Comparison of ENCODE assay signal across 26 cellular contexts in genomic region chr20:8242827-8243764, GRCh38.
DNase-seq lines count a peak whose midpoint lies in the region; ATAC-seq and TF ChIP-seq lines count a peak whose summit lies in the region.
"Had no signal": no experiment of that assay in that cellular context is flagged by ENCODE, and none has a peak within 500 bp of the region (broad histone marks: within the 10 kb centered on the region; RNA-seq: fewer than 3 reads in every experiment).

No MANE protein-coding gene starts in this region.

- H3K9ac ChIP-seq in adipocyte (ENCODE audit: low read length) (no peak overlapping the region), endodermal cell (ENCODE audit: extremely low read depth, low read length, poor library complexity, severe bottlenecking) (no peak overlapping the region)

- no peaks in the 10 kb centered on the region for H3K36me3 ChIP-seq in adipocyte (ENCODE audit: control insufficient read depth, insufficient read depth, low read length, severe bottlenecking)
- H3K36me3 ChIP-seq in psoas muscle (ENCODE audit: insufficient read depth in 1 of 2, low read depth in 1 of 2) = no peaks in the 10 kb centered on the region
- H3K36me3 ChIP-seq in endodermal cell (ENCODE audit: control insufficient read depth, insufficient read depth, low read length) = no peaks in the 10 kb centered on the region
- H3K36me3 ChIP-seq: ovary, SJSA1, tibial artery had no signal

- TF ChIP-seq CTCF in psoas muscle (IDR thresholded peaks at IDR 0.05) (no peak), endodermal cell (conservative IDR thresholded peaks at IDR 0.05) (no peak)

- no peaks in the 10 kb centered on the region for H3K9me3 Mint-ChIP-seq in endodermal cell
- H3K9me3 Mint-ChIP-seq: activated B cell treated with CpG ODN at 0.5 μM for 24 hours; activated CD4-positive, alpha-beta memory T cell treated with anti-CD3 and anti-CD28 coated beads, Interleukin-2, amount 10 ng/mL, durations not matched to agents 7 days and 5 days; CD4-positive, alpha-beta T cell; central memory CD8-positive, alpha-beta T cell; mesothelial cell of epicardium; natural killer cell had no signal

- H3K4me3 ChIP-seq in adipocyte (ENCODE audit: low read length) (no peak overlapping the region), psoas muscle (peak overlapping the region; percentile 41), endodermal cell (ENCODE audit: low read length) (no peak overlapping the region)
- H3K4me3 ChIP-seq: ovary, PC-9, SJSA1, tibial artery had no signal

- peak overlapping the region; percentile 67 for H3K27ac ChIP-seq in psoas muscle
- H3K27ac ChIP-seq in endodermal cell (ENCODE audit: low read depth, low read length) = no peak overlapping the region
- H3K27ac ChIP-seq: ovary, PC-9, SJSA1, tibial artery had no signal

- no peaks in the 10 kb centered on the region for H3K27me3 Mint-ChIP-seq in endodermal cell (ENCODE audit: insufficient read depth)
- H3K27me3 Mint-ChIP-seq: activated B cell treated with CpG ODN at 0.5 μM for 24 hours; activated CD4-positive, alpha-beta memory T cell treated with anti-CD3 and anti-CD28 coated beads, Interleukin-2, amount 10 ng/mL, durations not matched to agents 7 days and 5 days; CD4-positive, alpha-beta T cell; central memory CD8-positive, alpha-beta T cell had no signal

- 18 to 33% (median 25%) methylated on average over 7 of the region's 7 CpGs for WGBS in psoas muscle, 3 donors
- 92 to 93% methylated on average over 4 to 7 of the region's 7 CpGs for WGBS in endodermal cell (ENCODE audit: insufficient coverage in 1 of 2, insufficient read length in 1 of 2), 2 experiments

- in situ Hi-C loops in G401 (cut with HindIII; ENCODE audit: low sequenced_read_pairs) = no loop called here

- no peak overlapping the region for H3K27ac Mint-ChIP-seq in endodermal cell
- H3K27ac Mint-ChIP-seq: activated B cell treated with CpG ODN at 0.5 μM for 24 hours; activated CD4-positive, alpha-beta memory T cell treated with anti-CD3 and anti-CD28 coated beads, Interleukin-2, amount 10 ng/mL, durations not matched to agents 7 days and 5 days; CD4-positive, alpha-beta T cell; mesothelial cell of epicardium; natural killer cell had no signal

- H3K4me1 ChIP-seq in adipocyte (ENCODE audit: control insufficient read depth, insufficient read depth, low read length) = peaks cover 23% of the 10 kb centered on the region
- peaks cover 28% of the 10 kb centered on the region for H3K4me1 ChIP-seq in psoas muscle
- peaks cover 2% of the 10 kb centered on the region for H3K4me1 ChIP-seq in endodermal cell (ENCODE audit: control insufficient read depth, insufficient read depth, low read length)
- H3K4me1 ChIP-seq: tibial artery had no signal

- peak; percentile 85 for DNase-seq in G401 (ENCODE audit: low spot score)
- DNase-seq in adipocyte (ENCODE audit: low read depth) = peak; percentile 53
- peak; percentile 49 for DNase-seq in fibroblast of the conjunctiva (ENCODE audit: low read depth)
- DNase-seq in psoas muscle = no peak
- no peak for DNase-seq in endodermal cell
- DNase-seq in NCI-H2081 treated with DMSO at 0.1 percent for 48 hours (lab: John Stamatoyannopoulos, UW) = no peak
- DNase-seq: activated B cell treated with CpG ODN at 0.5 μM for 24 hours; activated CD4-positive, alpha-beta memory T cell treated with anti-CD3 and anti-CD28 coated beads, Interleukin-2, amount 10 ng/mL, durations not matched to agents 7 days and 5 days; activated naive CD4-positive, alpha-beta T cell; amniotic stem cell; CD4-positive, alpha-beta T cell; DMS53; effector memory CD4-positive, alpha-beta T cell; natural killer cell; NCI-H146; NCI-H345; ovary; PC-9; stimulated activated CD4-positive, alpha-beta T cell treated with anti-CD3 and anti-CD28 coated beads, Interleukin-1b, Interleukin-23, amount 100 ng/mL, for 48 hours; stimulated activated naive CD4-positive, alpha-beta T cell; tibial artery had no signal

- intact Hi-C loops in psoas muscle (cut with DNase I) = loop anchor here in 1 of 2 donors (5.0 kb wide), 1 partner anchor 111 kb away; the partner anchor contains the start of gene PLCB1

- no peaks in the 10 kb centered on the region for H3K27me3 ChIP-seq in adipocyte (replicated peaks; ENCODE audit: control insufficient read depth, insufficient read depth, low read length)
- no peaks in the 10 kb centered on the region for H3K27me3 ChIP-seq in psoas muscle (ENCODE audit: insufficient read depth in 3 of 3, low read length in 2 of 3)
- H3K27me3 ChIP-seq in endodermal cell (ENCODE audit: control insufficient read depth, insufficient read depth, low read length, poor library complexity, severe bottlenecking) = no peaks in the 10 kb centered on the region
- H3K27me3 ChIP-seq: ovary, tibial artery had no signal

- H3K9me3 ChIP-seq in adipocyte (ENCODE audit: control insufficient read depth, low read length) (no peaks in the 10 kb centered on the region), psoas muscle (no peaks in the 10 kb centered on the region), endodermal cell (ENCODE audit: control insufficient read depth, low read length) (peaks cover 3% of the 10 kb centered on the region)
- H3K9me3 ChIP-seq: ovary, SJSA1, tibial artery had no signal

- H3K4me1 Mint-ChIP-seq in endodermal cell = peaks cover 17% of the 10 kb centered on the region
- H3K4me1 Mint-ChIP-seq: activated CD4-positive, alpha-beta memory T cell treated with anti-CD3 and anti-CD28 coated beads, Interleukin-2, amount 10 ng/mL, durations not matched to agents 7 days and 5 days had no signal

- H3K4me3 Mint-ChIP-seq in endodermal cell = no peak overlapping the region
- H3K4me3 Mint-ChIP-seq: activated B cell treated with CpG ODN at 0.5 μM for 24 hours; activated CD4-positive, alpha-beta memory T cell treated with anti-CD3 and anti-CD28 coated beads, Interleukin-2, amount 10 ng/mL, durations not matched to agents 7 days and 5 days; CD4-positive, alpha-beta T cell; central memory CD8-positive, alpha-beta T cell; mesothelial cell of epicardium; natural killer cell had no signal

- ATAC-seq in psoas muscle = peak; percentile 74 to 95 (median 84)
- no peak for ATAC-seq in HG02840 (IDR thresholded peaks at IDR 0.05; ENCODE audit: low FRiP score, unreplicated experiment)
- ATAC-seq in HG03432 (IDR thresholded peaks at IDR 0.05; ENCODE audit: unreplicated experiment) = no peak
- ATAC-seq: natural killer cell had no signal

- H3K36me3 Mint-ChIP-seq in endodermal cell (ENCODE audit: low read depth) = no peaks in the 10 kb centered on the region
- H3K36me3 Mint-ChIP-seq: mesothelial cell of epicardium, natural killer cell had no signal

Comparison
In these comparisons a context has a peak if more than half of its experiments do, and no peak if none do; other contexts are left out.
1. DNase-seq: peak in G401 (single experiment), adipocyte (single experiment) and fibroblast of the conjunctiva (single experiment); none in psoas muscle (0 of 2), endodermal cell (single experiment) and NCI-H2081 treated with DMSO at 0.1 percent for 48 hours (single experiment).
2. ATAC-seq: peak in psoas muscle (4 of 4); none in HG02840 (single experiment) and HG03432 (single experiment).